ENCODE assay signal across 1 cellular context in the genomic region with DNA sequence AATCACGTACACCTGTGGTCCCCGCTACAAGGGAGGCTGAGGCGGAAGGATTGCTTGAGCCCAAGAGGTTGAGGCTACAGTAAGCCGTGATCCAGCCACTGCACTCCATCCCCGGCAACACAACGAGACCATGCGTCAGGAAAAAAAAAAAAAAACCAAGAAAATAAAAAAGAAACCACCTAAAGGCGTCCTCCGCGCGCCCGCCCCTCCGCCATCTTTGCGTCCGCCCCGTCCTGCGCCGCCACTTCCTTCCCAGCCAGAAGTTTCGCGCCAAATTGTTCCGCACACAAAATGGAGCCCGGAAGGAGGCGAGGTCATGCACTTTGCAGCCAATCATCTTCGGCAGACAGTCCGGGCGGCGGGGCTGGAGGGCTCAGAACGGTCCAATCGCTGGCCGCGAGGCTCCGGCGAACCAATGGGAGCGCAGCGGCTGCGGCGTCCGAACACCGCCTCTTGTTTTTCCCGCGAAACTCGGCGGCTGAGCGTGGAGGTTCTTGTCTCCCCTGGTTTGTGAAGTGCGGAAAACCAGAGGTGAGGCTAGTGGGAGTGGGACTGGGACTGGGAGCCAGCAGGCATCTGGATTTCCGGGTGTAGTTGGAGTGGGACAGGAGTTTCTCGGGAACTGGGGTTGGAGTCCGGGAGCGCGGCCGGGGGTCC.
TF ChIP-seq lines count a peak whose summit lies in the region.

A gene (plus strand): TSS at position 463 of the 657 bp plus-strand sequence. CDS start 299 bp downstream, outside the sequence.

TF ChIP-seq in GM12878, 131 proteins besides CTCF, POLR2A, EP300 and RAD21 (continued from another document and continues in another):
- TF ChIP-seq CREM (IDR thresholded peaks at IDR 0.05; ENCODE audit: low read depth): peak; percentile 52; the same call in 1 of the 2 replicates
- peak; percentile 77 for TF ChIP-seq CREB1 (IDR thresholded peaks at IDR 0.05; ENCODE audit: low read depth)
- TF ChIP-seq BACH1 (IDR thresholded peaks at IDR 0.05; ENCODE audit: borderline replicate concordance): no peak
- TF ChIP-seq, protein P1, sequence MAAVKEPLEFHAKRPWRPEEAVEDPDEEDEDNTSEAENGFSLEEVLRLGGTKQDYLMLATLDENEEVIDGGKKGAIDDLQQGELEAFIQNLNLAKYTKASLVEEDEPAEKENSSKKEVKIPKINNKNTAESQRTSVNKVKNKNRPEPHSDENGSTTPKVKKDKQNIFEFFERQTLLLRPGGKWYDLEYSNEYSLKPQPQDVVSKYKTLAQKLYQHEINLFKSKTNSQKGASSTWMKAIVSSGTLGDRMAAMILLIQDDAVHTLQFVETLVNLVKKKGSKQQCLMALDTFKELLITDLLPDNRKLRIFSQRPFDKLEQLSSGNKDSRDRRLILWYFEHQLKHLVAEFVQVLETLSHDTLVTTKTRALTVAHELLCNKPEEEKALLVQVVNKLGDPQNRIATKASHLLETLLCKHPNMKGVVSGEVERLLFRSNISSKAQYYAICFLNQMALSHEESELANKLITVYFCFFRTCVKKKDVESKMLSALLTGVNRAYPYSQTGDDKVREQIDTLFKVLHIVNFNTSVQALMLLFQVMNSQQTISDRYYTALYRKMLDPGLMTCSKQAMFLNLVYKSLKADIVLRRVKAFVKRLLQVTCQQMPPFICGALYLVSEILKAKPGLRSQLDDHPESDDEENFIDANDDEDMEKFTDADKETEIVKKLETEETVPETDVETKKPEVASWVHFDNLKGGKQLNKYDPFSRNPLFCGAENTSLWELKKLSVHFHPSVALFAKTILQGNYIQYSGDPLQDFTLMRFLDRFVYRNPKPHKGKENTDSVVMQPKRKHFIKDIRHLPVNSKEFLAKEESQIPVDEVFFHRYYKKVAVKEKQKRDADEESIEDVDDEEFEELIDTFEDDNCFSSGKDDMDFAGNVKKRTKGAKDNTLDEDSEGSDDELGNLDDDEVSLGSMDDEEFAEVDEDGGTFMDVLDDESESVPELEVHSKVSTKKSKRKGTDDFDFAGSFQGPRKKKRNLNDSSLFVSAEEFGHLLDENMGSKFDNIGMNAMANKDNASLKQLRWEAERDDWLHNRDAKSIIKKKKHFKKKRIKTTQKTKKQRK (IDR thresholded peaks at IDR 0.05; ENCODE audit: low read depth, low read length): no peak
- no peak for TF ChIP-seq LARP7 (IDR thresholded peaks at IDR 0.05)
- no peak for TF ChIP-seq EGR1 (IDR thresholded peaks at IDR 0.05; ENCODE audit: borderline replicate concordance in 1 of 2, low read depth in 2 of 2, low read length in 2 of 2)
- TF ChIP-seq MXI1 (IDR thresholded peaks at IDR 0.05; ENCODE audit: low read depth, low read length): peak; percentile 79
- no peak for TF ChIP-seq NRF1 (conservative IDR thresholded peaks at IDR 0.05; ENCODE audit: low read depth, low read length)
- TF ChIP-seq MYB (IDR thresholded peaks at IDR 0.05; ENCODE audit: borderline replicate concordance, low read depth, low read length): no peak
- TF ChIP-seq SIN3A (IDR thresholded peaks at IDR 0.05; ENCODE audit: low read depth, low read length): peak; percentile 92
- TF ChIP-seq ZNF217 (IDR thresholded peaks at IDR 0.05): no peak
- no peak for TF ChIP-seq KLF5 (IDR thresholded peaks at IDR 0.05; ENCODE audit: partially characterized antibody)
- TF ChIP-seq, protein P2, sequence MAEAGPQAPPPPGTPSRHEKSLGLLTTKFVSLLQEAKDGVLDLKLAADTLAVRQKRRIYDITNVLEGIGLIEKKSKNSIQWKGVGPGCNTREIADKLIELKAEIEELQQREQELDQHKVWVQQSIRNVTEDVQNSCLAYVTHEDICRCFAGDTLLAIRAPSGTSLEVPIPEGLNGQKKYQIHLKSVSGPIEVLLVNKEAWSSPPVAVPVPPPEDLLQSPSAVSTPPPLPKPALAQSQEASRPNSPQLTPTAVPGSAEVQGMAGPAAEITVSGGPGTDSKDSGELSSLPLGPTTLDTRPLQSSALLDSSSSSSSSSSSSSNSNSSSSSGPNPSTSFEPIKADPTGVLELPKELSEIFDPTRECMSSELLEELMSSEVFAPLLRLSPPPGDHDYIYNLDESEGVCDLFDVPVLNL (IDR thresholded peaks at IDR 0.05; ENCODE audit: low read depth, low read length): peak; percentile 87
- no peak for TF ChIP-seq ASH2L (IDR thresholded peaks at IDR 0.05; ENCODE audit: borderline replicate concordance, low read depth)
- TF ChIP-seq CEBPB (IDR thresholded peaks at IDR 0.05; ENCODE audit: borderline replicate concordance in 1 of 2, low read depth in 2 of 2, low read length in 2 of 2): no peak
- TF ChIP-seq GABPA (IDR thresholded peaks at IDR 0.05; ENCODE audit: low read depth): peak; percentile 82
- TF ChIP-seq, protein P3, sequence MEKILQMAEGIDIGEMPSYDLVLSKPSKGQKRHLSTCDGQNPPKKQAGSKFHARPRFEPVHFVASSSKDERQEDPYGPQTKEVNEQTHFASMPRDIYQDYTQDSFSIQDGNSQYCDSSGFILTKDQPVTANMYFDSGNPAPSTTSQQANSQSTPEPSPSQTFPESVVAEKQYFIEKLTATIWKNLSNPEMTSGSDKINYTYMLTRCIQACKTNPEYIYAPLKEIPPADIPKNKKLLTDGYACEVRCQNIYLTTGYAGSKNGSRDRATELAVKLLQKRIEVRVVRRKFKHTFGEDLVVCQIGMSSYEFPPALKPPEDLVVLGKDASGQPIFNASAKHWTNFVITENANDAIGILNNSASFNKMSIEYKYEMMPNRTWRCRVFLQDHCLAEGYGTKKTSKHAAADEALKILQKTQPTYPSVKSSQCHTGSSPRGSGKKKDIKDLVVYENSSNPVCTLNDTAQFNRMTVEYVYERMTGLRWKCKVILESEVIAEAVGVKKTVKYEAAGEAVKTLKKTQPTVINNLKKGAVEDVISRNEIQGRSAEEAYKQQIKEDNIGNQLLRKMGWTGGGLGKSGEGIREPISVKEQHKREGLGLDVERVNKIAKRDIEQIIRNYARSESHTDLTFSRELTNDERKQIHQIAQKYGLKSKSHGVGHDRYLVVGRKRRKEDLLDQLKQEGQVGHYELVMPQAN (conservative IDR thresholded peaks at IDR 0.05): peak; percentile 98
- no peak; the same call in 1 of the 2 replicates for TF ChIP-seq JUNB (IDR thresholded peaks at IDR 0.05)
- TF ChIP-seq, protein P4, sequence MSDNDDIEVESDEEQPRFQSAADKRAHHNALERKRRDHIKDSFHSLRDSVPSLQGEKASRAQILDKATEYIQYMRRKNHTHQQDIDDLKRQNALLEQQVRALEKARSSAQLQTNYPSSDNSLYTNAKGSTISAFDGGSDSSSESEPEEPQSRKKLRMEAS (IDR thresholded peaks at IDR 0.05; ENCODE audit: low read depth, low read length): peak; percentile 68; the same call in 1 of the 2 replicates
- TF ChIP-seq, protein P5, sequence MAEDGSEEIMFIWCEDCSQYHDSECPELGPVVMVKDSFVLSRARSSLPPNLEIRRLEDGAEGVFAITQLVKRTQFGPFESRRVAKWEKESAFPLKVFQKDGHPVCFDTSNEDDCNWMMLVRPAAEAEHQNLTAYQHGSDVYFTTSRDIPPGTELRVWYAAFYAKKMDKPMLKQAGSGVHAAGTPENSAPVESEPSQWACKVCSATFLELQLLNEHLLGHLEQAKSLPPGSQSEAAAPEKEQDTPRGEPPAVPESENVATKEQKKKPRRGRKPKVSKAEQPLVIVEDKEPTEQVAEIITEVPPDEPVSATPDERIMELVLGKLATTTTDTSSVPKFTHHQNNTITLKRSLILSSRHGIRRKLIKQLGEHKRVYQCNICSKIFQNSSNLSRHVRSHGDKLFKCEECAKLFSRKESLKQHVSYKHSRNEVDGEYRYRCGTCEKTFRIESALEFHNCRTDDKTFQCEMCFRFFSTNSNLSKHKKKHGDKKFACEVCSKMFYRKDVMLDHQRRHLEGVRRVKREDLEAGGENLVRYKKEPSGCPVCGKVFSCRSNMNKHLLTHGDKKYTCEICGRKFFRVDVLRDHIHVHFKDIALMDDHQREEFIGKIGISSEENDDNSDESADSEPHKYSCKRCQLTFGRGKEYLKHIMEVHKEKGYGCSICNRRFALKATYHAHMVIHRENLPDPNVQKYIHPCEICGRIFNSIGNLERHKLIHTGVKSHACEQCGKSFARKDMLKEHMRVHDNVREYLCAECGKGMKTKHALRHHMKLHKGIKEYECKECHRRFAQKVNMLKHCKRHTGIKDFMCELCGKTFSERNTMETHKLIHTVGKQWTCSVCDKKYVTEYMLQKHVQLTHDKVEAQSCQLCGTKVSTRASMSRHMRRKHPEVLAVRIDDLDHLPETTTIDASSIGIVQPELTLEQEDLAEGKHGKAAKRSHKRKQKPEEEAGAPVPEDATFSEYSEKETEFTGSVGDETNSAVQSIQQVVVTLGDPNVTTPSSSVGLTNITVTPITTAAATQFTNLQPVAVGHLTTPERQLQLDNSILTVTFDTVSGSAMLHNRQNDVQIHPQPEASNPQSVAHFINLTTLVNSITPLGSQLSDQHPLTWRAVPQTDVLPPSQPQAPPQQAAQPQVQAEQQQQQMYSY (CRISPR knock-in tag; IDR thresholded peaks at IDR 0.05): no peak
- TF ChIP-seq IKZF1 (conservative IDR thresholded peaks at IDR 0.05): peak; percentile 65
- TF ChIP-seq GATAD2B (conservative IDR thresholded peaks at IDR 0.05; ENCODE audit: low read depth): peak; percentile 70; the same call in 1 of the 2 replicates
- TF ChIP-seq YY1 (IDR thresholded peaks at IDR 0.05; ENCODE audit: low read depth, low read length): peak; percentile 99
- TF ChIP-seq, protein P6, sequence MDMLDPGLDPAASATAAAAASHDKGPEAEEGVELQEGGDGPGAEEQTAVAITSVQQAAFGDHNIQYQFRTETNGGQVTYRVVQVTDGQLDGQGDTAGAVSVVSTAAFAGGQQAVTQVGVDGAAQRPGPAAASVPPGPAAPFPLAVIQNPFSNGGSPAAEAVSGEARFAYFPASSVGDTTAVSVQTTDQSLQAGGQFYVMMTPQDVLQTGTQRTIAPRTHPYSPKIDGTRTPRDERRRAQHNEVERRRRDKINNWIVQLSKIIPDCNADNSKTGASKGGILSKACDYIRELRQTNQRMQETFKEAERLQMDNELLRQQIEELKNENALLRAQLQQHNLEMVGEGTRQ (IDR thresholded peaks at IDR 0.05; ENCODE audit: borderline replicate concordance, low read depth, low read length): no peak
- no peak for TF ChIP-seq SIX5 (IDR thresholded peaks at IDR 0.05; ENCODE audit: low read depth, low read length, severe bottlenecking)
- TF ChIP-seq, protein P7, sequence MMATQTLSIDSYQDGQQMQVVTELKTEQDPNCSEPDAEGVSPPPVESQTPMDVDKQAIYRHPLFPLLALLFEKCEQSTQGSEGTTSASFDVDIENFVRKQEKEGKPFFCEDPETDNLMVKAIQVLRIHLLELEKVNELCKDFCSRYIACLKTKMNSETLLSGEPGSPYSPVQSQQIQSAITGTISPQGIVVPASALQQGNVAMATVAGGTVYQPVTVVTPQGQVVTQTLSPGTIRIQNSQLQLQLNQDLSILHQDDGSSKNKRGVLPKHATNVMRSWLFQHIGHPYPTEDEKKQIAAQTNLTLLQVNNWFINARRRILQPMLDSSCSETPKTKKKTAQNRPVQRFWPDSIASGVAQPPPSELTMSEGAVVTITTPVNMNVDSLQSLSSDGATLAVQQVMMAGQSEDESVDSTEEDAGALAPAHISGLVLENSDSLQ (IDR thresholded peaks at IDR 0.05): peak; percentile 86
- TF ChIP-seq, protein P8, sequence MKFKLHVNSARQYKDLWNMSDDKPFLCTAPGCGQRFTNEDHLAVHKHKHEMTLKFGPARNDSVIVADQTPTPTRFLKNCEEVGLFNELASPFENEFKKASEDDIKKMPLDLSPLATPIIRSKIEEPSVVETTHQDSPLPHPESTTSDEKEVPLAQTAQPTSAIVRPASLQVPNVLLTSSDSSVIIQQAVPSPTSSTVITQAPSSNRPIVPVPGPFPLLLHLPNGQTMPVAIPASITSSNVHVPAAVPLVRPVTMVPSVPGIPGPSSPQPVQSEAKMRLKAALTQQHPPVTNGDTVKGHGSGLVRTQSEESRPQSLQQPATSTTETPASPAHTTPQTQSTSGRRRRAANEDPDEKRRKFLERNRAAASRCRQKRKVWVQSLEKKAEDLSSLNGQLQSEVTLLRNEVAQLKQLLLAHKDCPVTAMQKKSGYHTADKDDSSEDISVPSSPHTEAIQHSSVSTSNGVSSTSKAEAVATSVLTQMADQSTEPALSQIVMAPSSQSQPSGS (IDR thresholded peaks at IDR 0.05; ENCODE audit: low read length): no peak
- TF ChIP-seq HDGF (IDR thresholded peaks at IDR 0.05): peak; percentile 56; the same call in 1 of the 2 replicates
- no peak for TF ChIP-seq ZBED1 (IDR thresholded peaks at IDR 0.05; ENCODE audit: borderline replicate concordance)
- TF ChIP-seq SMAD5 (IDR thresholded peaks at IDR 0.05; ENCODE audit: low read depth): peak; percentile 56; the same call in 1 of the 2 replicates
- no peak for TF ChIP-seq NR2F1 (conservative IDR thresholded peaks at IDR 0.05)
- TF ChIP-seq, protein P9, sequence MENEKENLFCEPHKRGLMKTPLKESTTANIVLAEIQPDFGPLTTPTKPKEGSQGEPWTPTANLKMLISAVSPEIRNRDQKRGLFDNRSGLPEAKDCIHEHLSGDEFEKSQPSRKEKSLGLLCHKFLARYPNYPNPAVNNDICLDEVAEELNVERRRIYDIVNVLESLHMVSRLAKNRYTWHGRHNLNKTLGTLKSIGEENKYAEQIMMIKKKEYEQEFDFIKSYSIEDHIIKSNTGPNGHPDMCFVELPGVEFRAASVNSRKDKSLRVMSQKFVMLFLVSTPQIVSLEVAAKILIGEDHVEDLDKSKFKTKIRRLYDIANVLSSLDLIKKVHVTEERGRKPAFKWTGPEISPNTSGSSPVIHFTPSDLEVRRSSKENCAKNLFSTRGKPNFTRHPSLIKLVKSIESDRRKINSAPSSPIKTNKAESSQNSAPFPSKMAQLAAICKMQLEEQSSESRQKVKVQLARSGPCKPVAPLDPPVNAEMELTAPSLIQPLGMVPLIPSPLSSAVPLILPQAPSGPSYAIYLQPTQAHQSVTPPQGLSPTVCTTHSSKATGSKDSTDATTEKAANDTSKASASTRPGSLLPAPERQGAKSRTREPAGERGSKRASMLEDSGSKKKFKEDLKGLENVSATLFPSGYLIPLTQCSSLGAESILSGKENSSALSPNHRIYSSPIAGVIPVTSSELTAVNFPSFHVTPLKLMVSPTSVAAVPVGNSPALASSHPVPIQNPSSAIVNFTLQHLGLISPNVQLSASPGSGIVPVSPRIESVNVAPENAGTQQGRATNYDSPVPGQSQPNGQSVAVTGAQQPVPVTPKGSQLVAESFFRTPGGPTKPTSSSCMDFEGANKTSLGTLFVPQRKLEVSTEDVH (IDR thresholded peaks at IDR 0.05; ENCODE audit: low read depth, partially characterized antibody): peak; percentile 100
- no peak for TF ChIP-seq RCOR1 (conservative IDR thresholded peaks at IDR 0.05; ENCODE audit: low read depth, low read length)
- peak; percentile 81; the same call in 1 of the 2 replicates for TF ChIP-seq SPI1 (IDR thresholded peaks at IDR 0.05; ENCODE audit: borderline replicate concordance, insufficient read depth, low read depth, low read length)
- no peak for TF ChIP-seq RBBP5 (conservative IDR thresholded peaks at IDR 0.05)
- TF ChIP-seq NFYA (IDR thresholded peaks at IDR 0.05; ENCODE audit: borderline replicate concordance, low read depth, low read length): no peak; the same call in 1 of the 2 replicates
- TF ChIP-seq POLR2AphosphoS5 (IDR thresholded peaks at IDR 0.05; ENCODE audit: low read length): peak; percentile 90
- TF ChIP-seq, protein P10, sequence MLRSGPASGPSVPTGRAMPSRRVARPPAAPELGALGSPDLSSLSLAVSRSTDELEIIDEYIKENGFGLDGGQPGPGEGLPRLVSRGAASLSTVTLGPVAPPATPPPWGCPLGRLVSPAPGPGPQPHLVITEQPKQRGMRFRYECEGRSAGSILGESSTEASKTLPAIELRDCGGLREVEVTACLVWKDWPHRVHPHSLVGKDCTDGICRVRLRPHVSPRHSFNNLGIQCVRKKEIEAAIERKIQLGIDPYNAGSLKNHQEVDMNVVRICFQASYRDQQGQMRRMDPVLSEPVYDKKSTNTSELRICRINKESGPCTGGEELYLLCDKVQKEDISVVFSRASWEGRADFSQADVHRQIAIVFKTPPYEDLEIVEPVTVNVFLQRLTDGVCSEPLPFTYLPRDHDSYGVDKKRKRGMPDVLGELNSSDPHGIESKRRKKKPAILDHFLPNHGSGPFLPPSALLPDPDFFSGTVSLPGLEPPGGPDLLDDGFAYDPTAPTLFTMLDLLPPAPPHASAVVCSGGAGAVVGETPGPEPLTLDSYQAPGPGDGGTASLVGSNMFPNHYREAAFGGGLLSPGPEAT (IDR thresholded peaks at IDR 0.05; ENCODE audit: low read depth): peak; percentile 94
